ENCODE assay signal across 26 cellular contexts in the genomic region with DNA sequence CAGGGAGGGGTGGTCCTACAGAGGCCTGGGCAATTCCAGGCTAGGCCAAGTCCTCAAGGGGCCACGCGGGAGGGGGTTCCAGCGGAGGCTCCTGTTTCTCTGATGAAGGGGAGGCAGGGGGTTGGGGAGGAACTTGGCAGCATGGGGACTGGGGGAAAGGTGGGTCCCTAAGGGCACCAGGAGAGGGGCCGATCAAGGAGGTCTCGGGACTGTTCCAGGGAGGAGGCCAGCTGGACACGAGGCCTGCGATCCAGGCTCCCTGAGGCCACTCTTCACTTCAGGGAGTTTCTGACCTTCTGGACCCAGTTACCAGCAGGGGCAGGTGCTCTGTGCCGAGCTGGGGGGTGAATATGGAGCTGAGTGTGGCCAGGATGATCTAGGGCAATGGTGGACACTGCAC.
"Had no signal": no experiment of that assay in that cellular context is flagged by ENCODE, and none has a peak within 500 bp of the region (broad histone marks: within the 10 kb centered on the region; RNA-seq: fewer than 3 reads in every experiment).

No MANE protein-coding gene starts in this region.

- H3K4me1 ChIP-seq: breast epithelium, heart left ventricle, left lung, upper lobe of left lung had no signal

- H3K27me3 ChIP-seq: breast epithelium, left lung, upper lobe of left lung had no signal

- H3K4me1 Mint-ChIP-seq: mesothelial cell of epicardium had no signal

- H3K27ac ChIP-seq: breast epithelium, epithelial cell of prostate, heart left ventricle, left lung, upper lobe of left lung, WERI-Rb-1 had no signal

- H3K27me3 Mint-ChIP-seq: activated CD4-positive, alpha-beta T cell treated with anti-CD3 and anti-CD28 coated beads, Interleukin-2, amount 10 ng/mL, durations not matched to agents 7 days and 5 days; activated naive CD8-positive, alpha-beta T cell treated with anti-CD3 and anti-CD28 coated beads, Interleukin-2, amount 10 ng/mL, durations not matched to agents 7 days and 5 days; naive thymus-derived CD8-positive, alpha-beta T cell; T-cell had no signal

- H3K9me3 Mint-ChIP-seq: activated CD4-positive, alpha-beta T cell treated with anti-CD3 and anti-CD28 coated beads, Interleukin-2, amount 10 ng/mL, durations not matched to agents 7 days and 5 days; activated naive CD4-positive, alpha-beta T cell treated with anti-CD3 and anti-CD28 coated beads for 36 hours; activated naive CD8-positive, alpha-beta T cell treated with anti-CD3 and anti-CD28 coated beads, Interleukin-2, amount 10 ng/mL, durations not matched to agents 7 days and 5 days; mesothelial cell of epicardium; naive thymus-derived CD8-positive, alpha-beta T cell; T-cell; T-helper 2 cell treated with Interferon-gamma antibody and Interleukin-4, amounts not matched to agents 5 μg/mL and 100 μg/mL, for 36 hours had no signal

- H3K36me3 Mint-ChIP-seq: activated naive CD8-positive, alpha-beta T cell treated with anti-CD3 and anti-CD28 coated beads, Interleukin-2, amount 10 ng/mL, durations not matched to agents 7 days and 5 days; mesothelial cell of epicardium; naive thymus-derived CD8-positive, alpha-beta T cell; T-cell had no signal

- ATAC-seq: activated CD8-positive, alpha-beta T cell treated with anti-CD3 and anti-CD28 coated beads, Interleukin-2, amount 10 ng/mL, durations not matched to agents 7 days and 5 days; heart left ventricle; left lung; naive thymus-derived CD8-positive, alpha-beta T cell; sciatic nerve; SK-N-SH treated with all-trans-retinoic acid at 6 μM for 48 hours; T-cell had no signal

- H3K4me3 ChIP-seq: breast epithelium, heart left ventricle, left lung, smooth muscle cell, upper lobe of left lung had no signal

- H3K4me3 Mint-ChIP-seq: activated CD4-positive, alpha-beta T cell treated with anti-CD3 and anti-CD28 coated beads, Interleukin-2, amount 10 ng/mL, durations not matched to agents 7 days and 5 days; activated CD8-positive, alpha-beta T cell treated with anti-CD3 and anti-CD28 coated beads, Interleukin-2, amount 10 ng/mL, durations not matched to agents 7 days and 5 days; activated naive CD4-positive, alpha-beta T cell treated with anti-CD3 and anti-CD28 coated beads for 36 hours; activated naive CD8-positive, alpha-beta T cell treated with anti-CD3 and anti-CD28 coated beads, Interleukin-2, amount 10 ng/mL, durations not matched to agents 7 days and 5 days; mesothelial cell of epicardium; naive thymus-derived CD8-positive, alpha-beta T cell; T-cell; T-helper 2 cell treated with Interferon-gamma antibody and Interleukin-4, amounts not matched to agents 5 μg/mL and 100 μg/mL, for 36 hours had no signal

- H3K4me2 ChIP-seq: smooth muscle cell had no signal

- H3K27ac Mint-ChIP-seq: activated CD8-positive, alpha-beta T cell treated with anti-CD3 and anti-CD28 coated beads, Interleukin-2, amount 10 ng/mL, durations not matched to agents 7 days and 5 days; activated naive CD4-positive, alpha-beta T cell treated with anti-CD3 and anti-CD28 coated beads for 36 hours; mesothelial cell of epicardium; T-cell; T-helper 2 cell treated with Interferon-gamma antibody and Interleukin-4, amounts not matched to agents 5 μg/mL and 100 μg/mL, for 36 hours had no signal

- H3K9me3 ChIP-seq: breast epithelium, heart left ventricle, left lung, upper lobe of left lung had no signal

- H3K36me3 ChIP-seq: breast epithelium, heart left ventricle, left lung, upper lobe of left lung, WERI-Rb-1 had no signal

- FAIRE-seq: keratinocyte had no signal

- DNase-seq: activated CD4-positive, alpha-beta T cell treated with anti-CD3 and anti-CD28 coated beads, Interleukin-2, amount 10 ng/mL, durations not matched to agents 7 days and 5 days; activated CD4-positive, CD25-positive, alpha-beta regulatory T cell treated with anti-CD3 and anti-CD28 coated beads, Interleukin-2, amount 50 U/mL, for 72 hours; activated effector memory CD4-positive, alpha-beta T cell treated with Interleukin-2 at 50 U/mL for 16 hours; activated naive CD4-positive, alpha-beta T cell treated with anti-CD3 and anti-CD28 coated beads for 36 hours; activated naive CD8-positive, alpha-beta T cell treated with anti-CD3 and anti-CD28 coated beads, Interleukin-2, amount 10 ng/mL, durations not matched to agents 7 days and 5 days; amniotic stem cell; cortex of kidney; left lung; naive thymus-derived CD8-positive, alpha-beta T cell; nucleus accumbens; stimulated activated CD4-positive, alpha-beta T cell treated with anti-CD3 and anti-CD28 coated beads, Interleukin-2, amount 100 ng/mL, for 48 hours; stimulated activated CD8-positive, alpha-beta memory T cell treated with anti-CD3 and anti-CD28 coated beads, Interleukin-4, amount 100 ng/mL, for 48 hours; stimulated activated naive CD4-positive, alpha-beta T cell; T-cell; WERI-Rb-1 had no signal
